In genomic region chr18:53458266-53458665, GRCh38 we compare ENCODE assay signal across 12 cellular contexts.
"Had no signal": no experiment of that assay in that cellular context is flagged by ENCODE, and none has a peak within 500 bp of the region (broad histone marks: within the 10 kb centered on the region; RNA-seq: fewer than 3 reads in every experiment).

No MANE protein-coding gene starts in this region.

- H3K4me3 ChIP-seq: coronary artery, esophagus muscularis mucosa, skin epidermis, tibial nerve had no signal

- H3K27me3 ChIP-seq: esophagus muscularis mucosa, tibial nerve had no signal

- H3K9me3 ChIP-seq: esophagus muscularis mucosa, tibial nerve had no signal

- H3K27ac ChIP-seq: coronary artery, esophagus muscularis mucosa, skin epidermis, WERI-Rb-1 had no signal

- DNase-seq: activated CD4-positive, alpha-beta T cell treated with anti-CD3 and anti-CD28 coated beads, Interleukin-2, amount 50 U/mL, for 48 hours; activated naive CD4-positive, alpha-beta T cell treated with anti-CD3 and anti-CD28 coated beads, Interleukin-2, amount 10 ng/mL, durations not matched to agents 7 days and 5 days; activated T-cell treated with anti-CD3 and anti-CD28 coated beads, Interleukin-2, amount 50 U/mL, for 24 hours; central memory CD4-positive, alpha-beta T cell; stimulated activated CD4-positive, alpha-beta T cell treated with anti-CD3 and anti-CD28 coated beads, Interleukin-4, amount 100 ng/mL, for 24 hours; stimulated activated naive CD4-positive, alpha-beta T cell; WERI-Rb-1 had no signal

- H3K36me3 ChIP-seq: esophagus muscularis mucosa, tibial nerve, WERI-Rb-1 had no signal

- ATAC-seq: natural killer cell treated with Interleukin-12 subunit alpha and Interleukin-12 subunit beta and Interleukin-15 and Interleukin-18, amount 100 ng/mL, for 72 hours had no signal

- H3K4me1 ChIP-seq: esophagus muscularis mucosa had no signal
